ENCODE assay signal across 22 cellular contexts in the genomic region with DNA sequence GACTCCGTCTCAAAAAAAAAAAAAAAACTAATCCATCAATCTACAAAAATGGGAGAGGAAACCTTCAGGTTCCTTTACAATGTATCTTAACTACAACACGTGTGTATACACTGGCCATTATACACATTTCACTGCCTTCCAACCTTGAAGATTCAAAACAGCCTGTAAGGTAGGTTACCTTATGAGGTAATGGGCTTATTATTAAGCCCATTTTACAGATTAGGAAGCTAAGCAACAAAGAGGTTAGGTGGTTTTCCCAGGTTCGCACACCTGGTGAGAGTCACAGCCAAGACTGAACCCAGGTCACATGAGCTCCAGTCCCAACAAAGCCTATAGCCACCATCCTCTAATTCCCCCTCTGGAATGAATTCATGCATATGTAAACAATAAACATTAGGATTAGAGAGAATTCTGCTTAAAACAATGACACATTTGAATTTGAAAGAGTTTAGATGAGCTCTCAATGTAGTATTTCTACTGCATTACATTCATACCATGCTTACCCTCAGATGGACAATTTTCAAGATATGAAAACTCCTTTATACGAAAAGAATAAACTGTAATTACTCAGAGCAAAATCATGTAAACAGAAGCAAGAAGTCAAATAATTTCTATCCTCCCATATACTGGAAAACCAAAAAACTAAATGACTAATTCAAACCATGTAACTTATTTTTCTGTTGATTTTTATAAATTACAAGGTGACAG.
"Had no signal": no experiment of that assay in that cellular context is flagged by ENCODE, and none has a peak within 500 bp of the region (broad histone marks: within the 10 kb centered on the region; RNA-seq: fewer than 3 reads in every experiment).

No MANE protein-coding gene starts in this region.

- H3K4me1 Mint-ChIP-seq: central memory CD8-positive, alpha-beta T cell; natural killer cell had no signal

- H3K27me3 ChIP-seq: adrenal gland, breast epithelium, dorsolateral prefrontal cortex, esophagus muscularis mucosa, upper lobe of left lung had no signal

- H3K4me3 Mint-ChIP-seq: activated CD8-positive, alpha-beta T cell treated with anti-CD3 and anti-CD28 coated beads, Interleukin-2, amount 10 ng/mL, durations not matched to agents 7 days and 5 days; activated naive CD8-positive, alpha-beta T cell; central memory CD8-positive, alpha-beta T cell; effector memory CD8-positive, alpha-beta T cell; immature natural killer cell; natural killer cell had no signal

- H3K4me3 ChIP-seq: adrenal gland, breast epithelium, dorsolateral prefrontal cortex, esophagus muscularis mucosa, upper lobe of left lung had no signal

- H3K9me3 ChIP-seq: adrenal gland, breast epithelium, esophagus muscularis mucosa, upper lobe of left lung had no signal

- H3K36me3 Mint-ChIP-seq: natural killer cell had no signal

- H3K4me1 ChIP-seq: breast epithelium had no signal

- H3K27me3 Mint-ChIP-seq: activated naive CD8-positive, alpha-beta T cell; central memory CD8-positive, alpha-beta T cell; effector memory CD8-positive, alpha-beta T cell; progenitor cell of endocrine pancreas had no signal

- H3K36me3 ChIP-seq: adrenal gland, breast epithelium had no signal

- H3K27ac Mint-ChIP-seq: activated CD8-positive, alpha-beta T cell treated with anti-CD3 and anti-CD28 coated beads, Interleukin-2, amount 10 ng/mL, durations not matched to agents 7 days and 5 days; activated naive CD8-positive, alpha-beta T cell; effector memory CD8-positive, alpha-beta T cell; natural killer cell; progenitor cell of endocrine pancreas had no signal

- DNase-seq: activated CD4-positive, alpha-beta T cell treated with anti-CD3 and anti-CD28 coated beads for 1 hour; activated CD4-positive, alpha-beta T cell treated with anti-CD3 and anti-CD28 coated beads, Interleukin-2, amount 50 U/mL, for 1 hour; activated CD8-positive, alpha-beta T cell treated with anti-CD3 and anti-CD28 coated beads, Interleukin-2, amount 10 ng/mL, durations not matched to agents 7 days and 5 days; activated gamma-delta T cell treated with Interleukin-2 at 50 U/mL for 16 hours; adrenal gland; dorsolateral prefrontal cortex; effector memory CD8-positive, alpha-beta T cell; immature natural killer cell; left ventricle myocardium superior; mammary epithelial cell; midbrain; natural killer cell; retina; stimulated activated CD4-positive, alpha-beta T cell treated with anti-CD3 and anti-CD28 coated beads, Interleukin-4, amount 100 ng/mL, for 1 hour; stimulated activated naive CD4-positive, alpha-beta T cell treated with Interleukin-2 at 50 U/mL for 16 hours; upper lobe of left lung; WERI-Rb-1 had no signal

- H3K27ac ChIP-seq: adrenal gland, breast epithelium, esophagus muscularis mucosa, upper lobe of left lung, WERI-Rb-1 had no signal

- H3K9me3 Mint-ChIP-seq: central memory CD8-positive, alpha-beta T cell; effector memory CD8-positive, alpha-beta T cell; immature natural killer cell; natural killer cell had no signal
